31 cellular contexts compared by ENCODE assay signal in genomic region chr2:178589337-178589736, GRCh38.
"Had no signal": no experiment of that assay in that cellular context is flagged by ENCODE, and none has a peak within 500 bp of the region (broad histone marks: within the 10 kb centered on the region; RNA-seq: fewer than 3 reads in every experiment).

No MANE protein-coding gene starts in this region.

- H3K4me1 ChIP-seq: body of pancreas, left lung, neural progenitor cell, sigmoid colon, stomach, tibial artery, upper lobe of right lung had no signal

- H3K9me3 ChIP-seq: body of pancreas, left lung, sigmoid colon, stomach, tibial artery, upper lobe of right lung had no signal

- H3K4me2 ChIP-seq: neural progenitor cell, smooth muscle cell had no signal

- H3K9ac ChIP-seq: neural progenitor cell had no signal

- H3K4me3 ChIP-seq: body of pancreas, coronary artery, dorsolateral prefrontal cortex, left lung, lung, neural progenitor cell, sigmoid colon, smooth muscle cell, stomach, tibial artery, upper lobe of right lung had no signal

- DNase-seq: activated CD4-positive, alpha-beta T cell treated with anti-CD3 and anti-CD28 coated beads for 36 hours; activated CD4-positive, CD25-positive, alpha-beta regulatory T cell; activated CD8-positive, alpha-beta memory T cell treated with anti-CD3 and anti-CD28 coated beads, Interleukin-2, amount 10 ng/mL, durations not matched to agents 7 days and 5 days; activated CD8-positive, alpha-beta T cell treated with anti-CD3 and anti-CD28 coated beads, Interleukin-2, amount 10 ng/mL, durations not matched to agents 7 days and 5 days; activated effector memory CD4-positive, alpha-beta T cell treated with Interleukin-2 at 50 U/mL for 16 hours; activated naive CD4-positive, alpha-beta T cell treated with Interleukin-2 at 50 U/mL for 16 hours; activated T-cell treated with anti-CD3 and anti-CD28 coated beads, Interleukin-2, amount 50 U/mL, for 48 hours; aorta; body of pancreas; dorsolateral prefrontal cortex; effector memory CD4-positive, alpha-beta T cell; erythroblast; head of caudate nucleus; hypothalamus; immature natural killer cell; left lung; mesendoderm; natural killer cell; occipital lobe; sigmoid colon; stimulated activated CD4-positive, alpha-beta T cell treated with anti-CD3 and anti-CD28 coated beads, Interleukin-1b, Interleukin-23, amount 100 ng/mL, for 48 hours; stimulated activated CD4-positive, alpha-beta T cell treated with anti-CD3 and anti-CD28 coated beads, Interleukin-4, amount 100 ng/mL, for 4 hours; stimulated activated CD8-positive, alpha-beta memory T cell treated with anti-CD3 and anti-CD28 coated beads, Interleukin-4, amount 100 ng/mL, for 48 hours; stimulated activated naive B cell treated with anti-CD40 and anti-IgM and Interleukin-4, amounts not matched to agents 10 μg/mL and 1 μg/mL and 100 μg/mL, for 72 hours; stomach; tibial artery; upper lobe of right lung had no signal

- H3K36me3 ChIP-seq: neural progenitor cell had no signal

- ATAC-seq: activated CD4-positive, alpha-beta T cell treated with anti-CD3 and anti-CD28 coated beads for 36 hours; activated CD8-positive, alpha-beta memory T cell treated with anti-CD3 and anti-CD28 coated beads, Interleukin-2, amount 10 ng/mL, durations not matched to agents 7 days and 5 days; activated CD8-positive, alpha-beta T cell treated with anti-CD3 and anti-CD28 coated beads, Interleukin-2, amount 10 ng/mL, durations not matched to agents 7 days and 5 days; body of pancreas; left lung; natural killer cell; stimulated activated naive B cell treated with anti-CD40 and anti-IgM and Interleukin-4, amounts not matched to agents 10 μg/mL and 1 μg/mL and 100 μg/mL, for 72 hours; upper lobe of right lung had no signal

- H2AFZ ChIP-seq: neural progenitor cell had no signal

- H3K27ac ChIP-seq: body of pancreas, coronary artery, dorsolateral prefrontal cortex, left lung, neural progenitor cell, sigmoid colon, stomach, tibial artery, upper lobe of right lung had no signal

- H3K27me3 ChIP-seq: body of pancreas, dorsolateral prefrontal cortex, left lung, neural progenitor cell, sigmoid colon, stomach, tibial artery, upper lobe of right lung had no signal
